ENCODE assay signal across 17 cellular contexts in the genomic region with DNA sequence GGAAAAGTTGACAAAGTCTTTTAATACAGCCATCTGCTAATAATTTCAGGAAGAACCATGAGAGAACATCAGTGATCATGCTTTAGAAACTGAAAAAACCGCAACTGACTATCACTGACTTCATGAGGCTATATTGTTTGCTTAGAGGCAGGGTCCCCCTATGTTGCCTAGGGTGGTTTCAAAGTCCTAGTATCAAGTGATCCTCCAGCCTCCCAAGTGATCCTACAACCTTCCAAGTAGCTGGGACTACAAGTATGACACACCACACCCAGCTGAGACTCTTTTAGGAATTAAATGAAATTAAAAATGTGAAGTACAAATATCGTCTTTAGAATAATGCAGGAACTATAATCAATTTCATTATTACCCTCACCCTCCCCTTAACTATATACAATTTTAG. TPM values are rescaled to one million over a fixed set of nuclear protein-coding genes. Genes with fewer than 3 reads are reported as not detected.
A peak's percentile ranks its signal among the peaks of the same experiment; 100 is the strongest.
DNase-seq lines count a peak whose midpoint lies in the region; ATAC-seq and TF ChIP-seq lines count a peak whose summit lies in the region.
"Had no signal": no experiment of that assay in that cellular context is flagged by ENCODE, and none has a peak within 500 bp of the region (broad histone marks: within the 10 kb centered on the region; RNA-seq: fewer than 3 reads in every experiment).

No MANE protein-coding gene starts in this region.

- H4K20me1 ChIP-seq in BLaER1 treated with 17β-estradiol and CSF1 and Interleukin-3, amounts not matched to agents 10 nM and 100 nM, result peaks cover 3 to 26% (median 15%) of the 10 kb centered on the region in 11 experiments; a peak in 13 of 22 replicates

- peak overlapping the region in 9 of 11 experiments; percentile 51 to 79 (median 66); a peak in 18 of 22 replicates for H3K4me2 ChIP-seq in BLaER1 treated with 17β-estradiol and CSF1 and Interleukin-3, amounts not matched to agents 10 nM and 100 nM
- H3K4me2 ChIP-seq: GM23338 had no signal

- intact Hi-C loops in left lung (cut with DNase I) (no loop called here), thyroid gland (cut with DNase I) (no loop called here), transverse colon (cut with DNase I; ENCODE audit: low total_unique reads) (no loop called here)

- no peaks in the 10 kb centered on the region for H3K27me3 ChIP-seq in BLaER1 treated with 17β-estradiol and CSF1 and Interleukin-3, amounts not matched to agents 10 nM and 100 nM
- H3K27me3 ChIP-seq in left lung, result no peaks in the 10 kb centered on the region
- H3K27me3 ChIP-seq in thyroid gland, result no peaks in the 10 kb centered on the region
- no peaks in the 10 kb centered on the region for H3K27me3 ChIP-seq in transverse colon

- TF ChIP-seq CTCF in left lung (IDR thresholded peaks at IDR 0.05) (no peak), thyroid gland (IDR thresholded peaks at IDR 0.05) (no peak), transverse colon (IDR thresholded peaks at IDR 0.05) (no peak)

- TF ChIP-seq POLR2A in thyroid gland (IDR thresholded peaks at IDR 0.05), result no peak
- TF ChIP-seq POLR2A in transverse colon (IDR thresholded peaks at IDR 0.05), result no peak

- H3K9me3 ChIP-seq in BLaER1 treated with 17β-estradiol and CSF1 and Interleukin-3, amounts not matched to agents 10 nM and 100 nM (replicated peaks in 1 of 11), result no peaks in the 10 kb centered on the region
- H3K9me3 ChIP-seq in left lung, result no peaks in the 10 kb centered on the region
- no peaks in the 10 kb centered on the region for H3K9me3 ChIP-seq in thyroid gland
- no peaks in the 10 kb centered on the region for H3K9me3 ChIP-seq in transverse colon
- H3K9me3 ChIP-seq: HAP-1 had no signal

- no peak for DNase-seq in left lung
- DNase-seq in thyroid gland, result no peak
- DNase-seq in transverse colon, result no peak
- DNase-seq in NCI-H345 (lab: John Stamatoyannopoulos, UW), result no peak
- DNase-seq: C1 segment of cervical spinal cord; Calu3; CD4-positive, alpha-beta memory T cell; COR-L47; DMS53; DMS79 treated with DMSO at 0.1 percent for 48 hours; GF-D8; HFFc6 had no signal

- H3K27ac ChIP-seq in BLaER1 treated with 17β-estradiol and CSF1 and Interleukin-3, amounts not matched to agents 10 nM and 100 nM, result peak overlapping the region in 8 of 11 experiments; percentile 81 to 93 (median 87); a peak in 14 of 22 replicates
- H3K27ac ChIP-seq in left lung, result no peak overlapping the region
- H3K27ac ChIP-seq in thyroid gland, result peak overlapping the region; percentile 56 to 77 (median 67)
- no peak overlapping the region for H3K27ac ChIP-seq in transverse colon

- ATAC-seq in left lung (peak; percentile 75), HG03442 (IDR thresholded peaks at IDR 0.05; ENCODE audit: unreplicated experiment) (no peak), HG03139 (IDR thresholded peaks at IDR 0.05; ENCODE audit: unreplicated experiment) (no peak)
- ATAC-seq: GM23338 had no signal

- H3K36me3 ChIP-seq in BLaER1 treated with 17β-estradiol and CSF1 and Interleukin-3, amounts not matched to agents 10 nM and 100 nM, result peaks cover 75 to 91% (median 88%) of the 10 kb centered on the region in 11 experiments
- H3K36me3 ChIP-seq in left lung (peaks cover 0 to 48% of the 10 kb centered on the region in 2 donors), thyroid gland (no peaks in the 10 kb centered on the region), transverse colon (peaks cover 0 to 29% (median 12%) of the 10 kb centered on the region in 4 donors)

- H3K4me3 ChIP-seq in BLaER1 treated with 17β-estradiol and CSF1 and Interleukin-3, amounts not matched to agents 10 nM and 100 nM, result no peak overlapping the region
- H3K4me3 ChIP-seq in left lung (no peak overlapping the region), thyroid gland (replicated peaks in 1 of 3) (no peak overlapping the region), transverse colon (no peak overlapping the region)
- H3K4me3 ChIP-seq: GM23338, HAP-1 had no signal

- 89 to 97% methylated on average over 2 of the region's 2 CpGs for WGBS in thyroid gland, 2 donors
- 94 to 100% methylated on average over 1 to 2 of the region's 2 CpGs for WGBS in transverse colon (ENCODE audit: low coverage in 1 of 2), 2 donors

- no peak for TF ChIP-seq EP300 in transverse colon (IDR thresholded peaks at IDR 0.05; ENCODE audit: low read depth)

- H3K9ac ChIP-seq in BLaER1 treated with 17β-estradiol and CSF1 and Interleukin-3, amounts not matched to agents 10 nM and 100 nM, result peak overlapping the region in 2 of 11 experiments; percentile 42 to 82; a peak in 3 of 22 replicates

- in situ Hi-C loops in transverse colon (cut with MboI; ENCODE audit: low pct_ligation_motif_present in 1 of 4, low pct_unique_long_range_greater_than_20kb in 1 of 4, low sequenced_read_pairs in 3 of 4), result no loop called here

- peaks cover 36 to 55% (median 45%) of the 10 kb centered on the region in 10 experiments for H3K4me1 ChIP-seq in BLaER1 treated with 17β-estradiol and CSF1 and Interleukin-3, amounts not matched to agents 10 nM and 100 nM
- H3K4me1 ChIP-seq in left lung (peaks cover 0 to 15% of the 10 kb centered on the region in 2 donors), thyroid gland (peaks cover 15 to 19% of the 10 kb centered on the region in 2 donors), transverse colon (peaks cover 0 to 6% (median 0%) of the 10 kb centered on the region in 4 donors)
- H3K4me1 ChIP-seq: HAP-1 had no signal

RNA-seq across cellular contexts. Expression of gene CSPG5, which starts 58.3 kb away (rescaled TPM):
- 10 to 100 TPM in 1 of 2 donors, 1 to 10 TPM in 1; 3.8 to 19.2 TPM for total RNA-seq in left lung
- 1 to 10 TPM in 1 of 4 donors, under 1 TPM in 3; 0.54 to 1.8 (median 0.68) TPM for total RNA-seq in thyroid gland
- total RNA-seq in transverse colon, result 1 to 10 TPM in 1 of 4 donors, under 1 TPM in 2, not detected in 1; 0.60 to 2.6 (median 0.96) TPM

Comparison
In these comparisons a context has a peak if more than half of its experiments do, and no peak if none do; other contexts are left out.
1. H3K27ac ChIP-seq: peak in BLaER1 treated with 17β-estradiol and CSF1 and Interleukin-3, amounts not matched to agents 10 nM and 100 nM (8 of 11) and thyroid gland (3 of 3); none in left lung (0 of 2) and transverse colon (0 of 4).